12 cellular contexts compared by ENCODE assay signal in the genomic region with DNA sequence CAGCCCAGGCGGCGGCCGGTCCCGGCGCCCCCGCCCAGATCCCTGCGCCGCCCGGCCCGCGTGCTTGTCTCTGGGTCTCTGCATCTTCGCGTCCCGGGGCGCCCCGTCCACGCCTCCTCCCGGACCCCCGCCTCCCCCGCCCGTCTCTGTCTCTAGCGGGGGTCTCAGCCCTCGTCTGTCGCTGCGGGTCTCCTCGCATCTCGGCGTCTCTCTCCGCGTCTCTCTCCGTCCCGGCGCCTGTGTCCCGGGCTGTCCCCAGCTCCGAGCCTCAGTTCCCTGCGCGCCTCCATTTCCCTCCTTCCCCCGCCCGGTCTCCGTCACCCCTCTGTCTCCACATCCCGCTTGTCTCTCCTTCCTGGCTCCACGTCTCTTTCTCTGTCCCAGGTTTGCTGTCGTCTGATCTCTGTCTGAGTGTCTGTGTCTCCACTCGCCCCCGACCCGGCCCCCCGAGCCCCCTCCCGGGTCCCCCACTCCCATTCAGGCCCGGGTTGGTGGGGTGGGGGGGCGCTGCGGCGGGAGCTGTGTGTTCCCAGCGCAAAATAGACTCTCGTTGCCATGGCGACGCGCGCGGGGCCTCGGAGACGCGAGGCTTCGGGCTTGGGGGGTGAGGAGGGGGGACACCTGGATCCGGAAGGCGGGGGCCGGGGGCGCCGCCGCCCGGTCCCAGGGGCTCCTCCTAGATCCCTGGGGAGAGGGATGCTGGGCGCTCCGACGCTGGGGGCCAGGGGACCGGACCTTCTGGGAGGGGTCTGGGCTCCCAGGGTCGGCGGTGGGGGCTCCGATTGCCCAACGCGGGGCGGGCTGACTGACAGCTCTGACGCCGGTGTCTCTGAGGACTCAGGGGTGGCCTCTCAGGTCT. TPM values are rescaled to one million over a fixed set of nuclear protein-coding genes. Genes with fewer than 3 reads are reported as not detected.
DNase-seq lines count a peak whose midpoint lies in the region; ATAC-seq, FAIRE-seq and TF ChIP-seq lines count a peak whose summit lies in the region.
"Had no signal": no experiment of that assay in that cellular context is flagged by ENCODE, and none has a peak within 500 bp of the region (broad histone marks: within the 10 kb centered on the region; RNA-seq: fewer than 3 reads in every experiment).

No MANE protein-coding gene starts in this region.

- H3K79me2 ChIP-seq in endothelial cell of umbilical vein (ENCODE audit: control insufficient read depth, insufficient read depth, low read length) = no peaks in the 10 kb centered on the region

- H3K27me3 ChIP-seq in RWPE2 (ENCODE audit: insufficient read depth, poor library complexity, severe bottlenecking) = peaks cover 18% of the 10 kb centered on the region
- peaks cover 19 to 21% of the 10 kb centered on the region in 2 experiments for H3K27me3 ChIP-seq in endothelial cell of umbilical vein (ENCODE audit: control insufficient read depth in 2 of 2, insufficient read depth in 2 of 2, low read length in 2 of 2)
- peaks cover 38% of the 10 kb centered on the region for H3K27me3 ChIP-seq in skeletal muscle satellite cell (ENCODE audit: control insufficient read depth, insufficient read depth, low read length)
- peaks cover 19% of the 10 kb centered on the region for H3K27me3 ChIP-seq in MG63

- no peak overlapping the region for H3K27ac ChIP-seq in RWPE2 (ENCODE audit: poor library complexity, severe bottlenecking)
- no peak overlapping the region for H3K27ac ChIP-seq in endothelial cell of umbilical vein (ENCODE audit: insufficient read depth, low read depth, low read length)
- H3K27ac ChIP-seq: uterus had no signal

- H3K9ac ChIP-seq in endothelial cell of umbilical vein (replicated peaks; ENCODE audit: extremely low read depth, insufficient read depth, low read length) = no peak overlapping the region
- H3K9ac ChIP-seq in skeletal muscle satellite cell (ENCODE audit: low read depth, low read length) = no peak overlapping the region

- TF ChIP-seq CTCF in RWPE2 (IDR thresholded peaks at IDR 0.05; ENCODE audit: poor library complexity, severe bottlenecking) (no peak), endothelial cell of umbilical vein (IDR thresholded peaks at IDR 0.05; ENCODE audit: extremely low read depth in 1 of 2, insufficient read depth in 1 of 2, low read depth in 1 of 2, low read length in 2 of 2) (no peak)

- H4K20me1 ChIP-seq in endothelial cell of umbilical vein (replicated peaks; ENCODE audit: control insufficient read depth, extremely low read depth, insufficient read depth, low read length) = no peaks in the 10 kb centered on the region

- POLR2A ChIA-PET in endothelial cell of umbilical vein (lab: Charles Lee) = no interaction called here

- intact Hi-C loops in endothelial cell of umbilical vein (cut with micrococcal nuclease) = no loop called here

- no peaks in the 10 kb centered on the region for H3K9me1 ChIP-seq in endothelial cell of umbilical vein (replicated peaks; ENCODE audit: control insufficient read depth, extremely low read depth, insufficient read depth, low read length)

- H3K36me3 ChIP-seq in RWPE2 (ENCODE audit: low read depth) (no peaks in the 10 kb centered on the region), endothelial cell of umbilical vein (ENCODE audit: control insufficient read depth in 2 of 2, extremely low read depth in 1 of 2, insufficient read depth in 2 of 2, low read length in 2 of 2) (peaks cover 0 to 3% of the 10 kb centered on the region in 2 experiments), skeletal muscle satellite cell (ENCODE audit: insufficient read depth, low read length) (no peaks in the 10 kb centered on the region), MG63 (peaks cover 8% of the 10 kb centered on the region)
- H3K36me3 ChIP-seq: uterus had no signal

- no peak overlapping the region for H2AFZ ChIP-seq in endothelial cell of umbilical vein (ENCODE audit: low read depth, low read length)

- H3K4me3 ChIP-seq in RWPE2 (ENCODE audit: severe bottlenecking) = no peak overlapping the region
- no peak overlapping the region for H3K4me3 ChIP-seq in endothelial cell of umbilical vein (replicated peaks in 1 of 3; ENCODE audit: insufficient read depth in 1 of 3, low read depth in 1 of 3, low read length in 3 of 3)
- no peak overlapping the region for H3K4me3 ChIP-seq in skeletal muscle satellite cell (ENCODE audit: low read length)
- no peak overlapping the region for H3K4me3 ChIP-seq in MG63
- H3K4me3 ChIP-seq: uterus had no signal

- H3K9me3 ChIP-seq in RWPE2 (ENCODE audit: severe bottlenecking) (no peaks in the 10 kb centered on the region), endothelial cell of umbilical vein (replicated peaks; ENCODE audit: control insufficient read depth, insufficient read depth, low read length) (no peaks in the 10 kb centered on the region), skeletal muscle satellite cell (replicated peaks; ENCODE audit: low read length) (no peaks in the 10 kb centered on the region), MG63 (no peaks in the 10 kb centered on the region)
- H3K9me3 ChIP-seq: uterus had no signal

- H3K4me2 ChIP-seq in endothelial cell of umbilical vein (ENCODE audit: insufficient read depth, low read length) (no peak overlapping the region), skeletal muscle satellite cell (ENCODE audit: low read length) (peak overlapping the region; percentile 47)

- H3K4me1 ChIP-seq in RWPE2 (ENCODE audit: insufficient read depth, poor library complexity, severe bottlenecking) (no peaks in the 10 kb centered on the region), endothelial cell of umbilical vein (ENCODE audit: control insufficient read depth, extremely low read depth, insufficient read depth, low read length) (no peaks in the 10 kb centered on the region), skeletal muscle satellite cell (ENCODE audit: control insufficient read depth, insufficient read depth, low read length) (no peaks in the 10 kb centered on the region)

- no peak for TF ChIP-seq POLR2A in endothelial cell of umbilical vein (IDR thresholded peaks at IDR 0.05; ENCODE audit: low read depth, low read length)

- no peak for ATAC-seq in RWPE2 (ENCODE audit: low read depth)
- no peak for ATAC-seq in HG02970 (IDR thresholded peaks at IDR 0.05; ENCODE audit: low FRiP score, unreplicated experiment)

- FAIRE-seq in endothelial cell of umbilical vein (lab: Jason Lieb, UNC) = no peak

- peak; percentile 66 for DNase-seq in NCI-H146 (lab: John Stamatoyannopoulos, UW)
- DNase-seq in NCI-H146 treated with DMSO at 0.1 percent for 48 hours (lab: John Stamatoyannopoulos, UW; ENCODE audit: unreplicated experiment) = no peak
- DNase-seq in RWPE2 (ENCODE audit: low spot score) = peak; percentile 62
- no peak for DNase-seq in endothelial cell of umbilical vein (ENCODE audit: low read depth, low spot score)
- no peak for DNase-seq in stimulated activated CD8-positive, alpha-beta memory T cell treated with anti-CD3 and anti-CD28 coated beads, Interleukin-4, amount 100 ng/mL, for 48 hours
- DNase-seq in MG63 = no peak
- DNase-seq: AML-193, HFFc6, uterus had no signal

- dilution Hi-C loops in endothelial cell of umbilical vein (cut with MboI; ENCODE audit: extremely low pct_ligation_motif_present, low sequenced_read_pairs) = no loop called here

- BruUV-seq in endothelial cell of umbilical vein (replicated peaks; lab: Mats Ljungman, UMichigan) = no TSS peak

- CTCF ChIA-PET in endothelial cell of umbilical vein (lab: Charles Lee) = interaction anchor here (1.2 kb wide), 1 partner anchor 16 kb away, joined by 3 read pairs; no protein-coding TSS in a partner anchor

RNA-seq across cellular contexts. Expression of gene SHISA7, which starts 8.7 kb away (rescaled TPM):
- total RNA-seq in endothelial cell of umbilical vein = not detected in 2 replicates
- not detected in 2 replicates for polyA plus RNA-seq in endothelial cell of umbilical vein
- polyA plus RNA-seq in endothelial cell of umbilical vein (2011; cell fraction: cytosol; rRNA removed) = not detected in 2 replicates
- not detected in 2 replicates for polyA plus RNA-seq in endothelial cell of umbilical vein (2011; cell fraction: nucleus; rRNA removed)
- not detected in 2 replicates for polyA plus RNA-seq in endothelial cell of umbilical vein (2012)
- not detected in 2 replicates for polyA minus RNA-seq in endothelial cell of umbilical vein
- polyA minus RNA-seq in endothelial cell of umbilical vein (2011; cell fraction: cytosol; rRNA and poly(A)+ RNA removed) = not detected
- not detected in 2 replicates for polyA minus RNA-seq in endothelial cell of umbilical vein (2011; cell fraction: nucleus; rRNA and poly(A)+ RNA removed)
- not detected in 2 replicates for total RNA-seq in skeletal muscle satellite cell (2012; rRNA removed)
- not detected in 2 replicates for total RNA-seq in MG63 (2014; rRNA removed; shearing (Covaris generic); ENCODE audit: low replicate concordance)
- total RNA-seq: HFFc6, myocyte, uterus had no signal

RNA-seq across cellular contexts. Expression of gene ISOC2, which starts 9.7 kb away (rescaled TPM):
- 43.6 and 49.3 TPM in 2 replicates for total RNA-seq in endothelial cell of umbilical vein
- polyA plus RNA-seq in endothelial cell of umbilical vein = 68.7 and 96.5 TPM in 2 replicates
- polyA plus RNA-seq in endothelial cell of umbilical vein (2011; cell fraction: cytosol; rRNA removed) = 43.0 and 66.5 TPM in 2 replicates
- polyA plus RNA-seq in endothelial cell of umbilical vein (2011; cell fraction: nucleus; rRNA removed) = 23.3 and 27.6 TPM in 2 replicates
- 40.5 and 54.2 TPM in 2 replicates for polyA plus RNA-seq in endothelial cell of umbilical vein (2012)
- polyA minus RNA-seq in endothelial cell of umbilical vein = 17.6 and 18.8 TPM in 2 replicates
- 30.3 TPM for polyA minus RNA-seq in endothelial cell of umbilical vein (2011; cell fraction: cytosol; rRNA and poly(A)+ RNA removed)
- 11.2 and 16.2 TPM in 2 replicates for polyA minus RNA-seq in endothelial cell of umbilical vein (2011; cell fraction: nucleus; rRNA and poly(A)+ RNA removed)
- total RNA-seq in skeletal muscle satellite cell (2012; rRNA removed) = 86.7 and 97.9 TPM in 2 replicates
- 149 and 180 TPM in 2 replicates for total RNA-seq in MG63 (2014; rRNA removed; shearing (Covaris generic); ENCODE audit: low replicate concordance)

RNA-seq across cellular contexts. Expression of gene C19orf85, which starts 12.8 kb away (rescaled TPM):
- total RNA-seq in endothelial cell of umbilical vein = not detected in 2 replicates
- polyA plus RNA-seq in endothelial cell of umbilical vein = not detected in 2 replicates
- polyA plus RNA-seq in endothelial cell of umbilical vein (2011; cell fraction: cytosol; rRNA removed) = not detected in 2 replicates
- polyA plus RNA-seq in endothelial cell of umbilical vein (2011; cell fraction: nucleus; rRNA removed) = not detected in 2 replicates
- polyA plus RNA-seq in endothelial cell of umbilical vein (2012) = not detected in 2 replicates
- not detected in 2 replicates for polyA minus RNA-seq in endothelial cell of umbilical vein
- polyA minus RNA-seq in endothelial cell of umbilical vein (2011; cell fraction: cytosol; rRNA and poly(A)+ RNA removed) = not detected
- polyA minus RNA-seq in endothelial cell of umbilical vein (2011; cell fraction: nucleus; rRNA and poly(A)+ RNA removed) = not detected in 2 replicates
- total RNA-seq in skeletal muscle satellite cell (2012; rRNA removed) = not detected in 2 replicates
- total RNA-seq in MG63 (2014; rRNA removed; shearing (Covaris generic); ENCODE audit: low replicate concordance) = not detected in 2 replicates
- total RNA-seq: HFFc6, myocyte, uterus had no signal

RNA-seq across cellular contexts. Expression of gene ZNF628, which starts 24.7 kb away (rescaled TPM):
- total RNA-seq in endothelial cell of umbilical vein = 9.0 and 10.4 TPM in 2 replicates
- 2.0 and 2.5 TPM in 2 replicates for polyA plus RNA-seq in endothelial cell of umbilical vein
- polyA plus RNA-seq in endothelial cell of umbilical vein (2011; cell fraction: cytosol; rRNA removed) = 1.3 and 2.1 TPM in 2 replicates
- 1.9 and 2.0 TPM in 2 replicates for polyA plus RNA-seq in endothelial cell of umbilical vein (2011; cell fraction: nucleus; rRNA removed)
- 2.6 and 5.6 TPM in 2 replicates for polyA plus RNA-seq in endothelial cell of umbilical vein (2012)
- polyA minus RNA-seq in endothelial cell of umbilical vein = 0.76 and 1.2 TPM in 2 replicates
- 6.6 TPM for polyA minus RNA-seq in endothelial cell of umbilical vein (2011; cell fraction: cytosol; rRNA and poly(A)+ RNA removed)
- 1.5 and 4.2 TPM in 2 replicates for polyA minus RNA-seq in endothelial cell of umbilical vein (2011; cell fraction: nucleus; rRNA and poly(A)+ RNA removed)
- total RNA-seq in skeletal muscle satellite cell (2012; rRNA removed) = 0.66 and 2.0 TPM in 2 replicates
- total RNA-seq in MG63 (2014; rRNA removed; shearing (Covaris generic); ENCODE audit: low replicate concordance) = 3.1 and 4.0 TPM in 2 replicates

RNA-seq across cellular contexts. Expression of gene NAT14, which starts 33.2 kb away (rescaled TPM):
- total RNA-seq in endothelial cell of umbilical vein = 34.4 and 44.7 TPM in 2 replicates
- polyA plus RNA-seq in endothelial cell of umbilical vein = 39.1 and 42.6 TPM in 2 replicates
- 33.9 and 35.8 TPM in 2 replicates for polyA plus RNA-seq in endothelial cell of umbilical vein (2011; cell fraction: cytosol; rRNA removed)
- polyA plus RNA-seq in endothelial cell of umbilical vein (2011; cell fraction: nucleus; rRNA removed) = 32.4 and 39.3 TPM in 2 replicates
- polyA plus RNA-seq in endothelial cell of umbilical vein (2012) = 32.3 and 39.6 TPM in 2 replicates
- polyA minus RNA-seq in endothelial cell of umbilical vein = 7.4 and 7.9 TPM in 2 replicates
- 3.8 TPM for polyA minus RNA-seq in endothelial cell of umbilical vein (2011; cell fraction: cytosol; rRNA and poly(A)+ RNA removed)
- 4.7 and 5.8 TPM in 2 replicates for polyA minus RNA-seq in endothelial cell of umbilical vein (2011; cell fraction: nucleus; rRNA and poly(A)+ RNA removed)
- 10.0 and 10.9 TPM in 2 replicates for total RNA-seq in skeletal muscle satellite cell (2012; rRNA removed)
- 19.7 and 35.1 TPM in 2 replicates for total RNA-seq in MG63 (2014; rRNA removed; shearing (Covaris generic); ENCODE audit: low replicate concordance)

Comparison
In these comparisons a context has a peak if more than half of its experiments do, and no peak if none do; other contexts are left out.
1. DNase-seq: peak in NCI-H146 (single experiment) and RWPE2 (single experiment); none in NCI-H146 treated with DMSO at 0.1 percent for 48 hours (single experiment), endothelial cell of umbilical vein (single experiment), stimulated activated CD8-positive, alpha-beta memory T cell treated with anti-CD3 and anti-CD28 coated beads, Interleukin-4, amount 100 ng/mL, for 48 hours (single experiment) and MG63 (single experiment).